9 cellular contexts compared by ENCODE assay signal in genomic region chrX:19512359-19512758, GRCh38. TPM values are rescaled to one million over a fixed set of nuclear protein-coding genes. Genes with fewer than 3 reads are reported as not detected.
"Had no signal": no experiment of that assay in that cellular context is flagged by ENCODE, and none has a peak within 500 bp of the region (broad histone marks: within the 10 kb centered on the region; RNA-seq: fewer than 3 reads in every experiment).

No MANE protein-coding gene starts in this region.

- ATAC-seq: GM23338, HCT116 had no signal

- DNase-seq: GM23248, GOT3, H7, H9, HCEC 1CT, HFFc6 had no signal

- H3K36me3 ChIP-seq: HAP-1 had no signal

- H3K4me3 ChIP-seq: GM23248, GM23338, HAP-1 had no signal

- H3K27ac Mint-ChIP-seq: GM23338, H9, HFFc6 had no signal

- H3K27ac ChIP-seq: GM23248 had no signal

- H3K4me1 Mint-ChIP-seq: GM23338 had no signal

- H3K9me3 ChIP-seq: HAP-1 had no signal

- H3K9me3 Mint-ChIP-seq: GM23338, HFFc6 had no signal

- H3K4me3 Mint-ChIP-seq: GM23338, H9, HFFc6 had no signal

RNA-seq across cellular contexts. Expression of gene MAP3K15, which starts 2.9 kb away (rescaled TPM):
- total RNA-seq: GM23248 had no signal
- polyA plus RNA-seq: GM23248 had no signal
